ENCODE assay signal across 8 cellular contexts in genomic region chr22:42080287-42080686, GRCh38. TPM values are rescaled to one million over a fixed set of nuclear protein-coding genes. Genes with fewer than 3 reads are reported as not detected.
DNase-seq lines count a peak whose midpoint lies in the region; ATAC-seq, FAIRE-seq and TF ChIP-seq lines count a peak whose summit lies in the region.

No MANE protein-coding gene starts in this region.

- peak overlapping the region; percentile 96 for H3K27ac ChIP-seq in BLaER1
- H3K27ac ChIP-seq in neural progenitor cell: no peak overlapping the region

- H3F3A ChIP-seq in neural progenitor cell (ENCODE audit: low read depth): peaks cover 8% of the 10 kb centered on the region

- H4K20me1 ChIP-seq in BLaER1 (peaks cover 7% of the 10 kb centered on the region; the same call in 1 of the 2 replicates), neural progenitor cell (ENCODE audit: low read depth) (no peaks in the 10 kb centered on the region)

- peak overlapping the region; percentile 70 for H3K4me3 ChIP-seq in BLaER1
- H3K4me3 ChIP-seq in neural progenitor cell: peak overlapping the region; percentile 60

- CTCF ChIA-PET in activated CD8-positive, alpha-beta memory T cell treated with anti-CD3 and anti-CD28 coated beads, Interleukin-2, amount 10 ng/mL, durations not matched to agents 7 days and 5 days (lab: Charles Lee): interaction anchor here (0.9 to 5.7 kb wide), 6 partner anchors 10 to 364 kb away, joined by 4 to 56 read pairs (median 6); partner anchors contain the start of genes NAGA and NDUFA6

- H3K9ac ChIP-seq in BLaER1: peak overlapping the region; percentile 96
- H3K9ac ChIP-seq in neural progenitor cell: no peak overlapping the region

- peak overlapping the region; percentile 92 for H3K4me2 ChIP-seq in BLaER1
- H3K4me2 ChIP-seq in neural progenitor cell: peak overlapping the region; percentile 76

- TF ChIP-seq CTCF in neural progenitor cell (IDR thresholded peaks at IDR 0.05): no peak

- H3K27ac Mint-ChIP-seq in activated CD8-positive, alpha-beta memory T cell treated with anti-CD3 and anti-CD28 coated beads, Interleukin-2, amount 10 ng/mL, durations not matched to agents 7 days and 5 days: peak overlapping the region; percentile 96
- H3K27ac Mint-ChIP-seq in neural progenitor cell: no peak overlapping the region

- no peak for ATAC-seq in activated CD8-positive, alpha-beta memory T cell treated with anti-CD3 and anti-CD28 coated beads, Interleukin-2, amount 10 ng/mL, durations not matched to agents 7 days and 5 days

- H3K4me1 ChIP-seq in BLaER1 (peaks cover 58% of the 10 kb centered on the region), neural progenitor cell (no peaks in the 10 kb centered on the region)

- peaks cover 23% of the 10 kb centered on the region for H3K36me3 Mint-ChIP-seq in activated CD8-positive, alpha-beta memory T cell treated with anti-CD3 and anti-CD28 coated beads, Interleukin-2, amount 10 ng/mL, durations not matched to agents 7 days and 5 days
- peaks cover 19% of the 10 kb centered on the region for H3K36me3 Mint-ChIP-seq in neural progenitor cell

- H3K4me1 Mint-ChIP-seq in activated CD8-positive, alpha-beta memory T cell treated with anti-CD3 and anti-CD28 coated beads, Interleukin-2, amount 10 ng/mL, durations not matched to agents 7 days and 5 days: peaks cover 28% of the 10 kb centered on the region
- H3K4me1 Mint-ChIP-seq in neural progenitor cell: peaks cover 16% of the 10 kb centered on the region

- H3K9me3 ChIP-seq in BLaER1 (no peaks in the 10 kb centered on the region), neural progenitor cell (ENCODE audit: low read depth) (no peaks in the 10 kb centered on the region)

- no peaks in the 10 kb centered on the region for H3K9me3 Mint-ChIP-seq in activated CD8-positive, alpha-beta memory T cell treated with anti-CD3 and anti-CD28 coated beads, Interleukin-2, amount 10 ng/mL, durations not matched to agents 7 days and 5 days (ENCODE audit: low read depth)
- no peaks in the 10 kb centered on the region for H3K9me3 Mint-ChIP-seq in neural progenitor cell

- H3K27me3 ChIP-seq in BLaER1 (no peaks in the 10 kb centered on the region), neural progenitor cell (no peaks in the 10 kb centered on the region)

- peaks cover 15% of the 10 kb centered on the region for H3K79me2 ChIP-seq in neural progenitor cell (ENCODE audit: low read depth)

- H3K4me3 Mint-ChIP-seq in activated CD8-positive, alpha-beta memory T cell treated with anti-CD3 and anti-CD28 coated beads, Interleukin-2, amount 10 ng/mL, durations not matched to agents 7 days and 5 days: peak overlapping the region; percentile 87
- H3K4me3 Mint-ChIP-seq in neural progenitor cell: peak overlapping the region; percentile 92

- H2AFZ ChIP-seq in neural progenitor cell (replicated peaks): peak overlapping the region; percentile 2

- DNase-seq in HT1080 (ENCODE audit: low read depth): peak; percentile 16
- DNase-seq in activated CD8-positive, alpha-beta memory T cell treated with anti-CD3 and anti-CD28 coated beads, Interleukin-2, amount 10 ng/mL, durations not matched to agents 7 days and 5 days: no peak
- DNase-seq in foreskin melanocyte: peak; percentile 56
- DNase-seq in neural progenitor cell (ENCODE audit: low spot score): peak; percentile 45
- DNase-seq in activated effector memory CD4-positive, alpha-beta T cell treated with Interleukin-2 at 50 U/mL for 16 hours: no peak
- no peak for DNase-seq in HTR-8/SVneo (ENCODE audit: insufficient read length, low spot score)
- DNase-seq in HuH-7.5 (ENCODE audit: low spot score): no peak

- no peaks in the 10 kb centered on the region for H3K27me3 Mint-ChIP-seq in activated CD8-positive, alpha-beta memory T cell treated with anti-CD3 and anti-CD28 coated beads, Interleukin-2, amount 10 ng/mL, durations not matched to agents 7 days and 5 days
- H3K27me3 Mint-ChIP-seq in neural progenitor cell (ENCODE audit: insufficient read depth, low read depth): peaks cover 10% of the 10 kb centered on the region

- no peak for FAIRE-seq in HTR-8/SVneo (lab: Jason Lieb, UNC)

- H3K36me3 ChIP-seq in BLaER1 (peaks cover 40% of the 10 kb centered on the region), neural progenitor cell (no peaks in the 10 kb centered on the region)

RNA-seq across cellular contexts. Expression of gene SMDT1, which starts 0.8 kb away (rescaled TPM):
- 14.1 and 19.4 TPM in 2 replicates for total RNA-seq in HT1080 (2014; rRNA removed; shearing (Covaris generic))
- polyA plus RNA-seq in HT1080 (2015; cell fraction: cytosol; rRNA removed): 22.4 and 28.3 TPM in 2 replicates
- polyA plus RNA-seq in HT1080 (2015; cell fraction: nucleus; rRNA removed): 6.0 and 8.5 TPM in 2 replicates
- total RNA-seq in activated CD8-positive, alpha-beta memory T cell treated with anti-CD3 and anti-CD28 coated beads, Interleukin-2, amount 10 ng/mL, durations not matched to agents 7 days and 5 days: 10 to 100 TPM; 60.4 to 72.1 TPM
- total RNA-seq in neural progenitor cell (ENCODE audit: low replicate concordance): 2.9 and 6.3 TPM in 2 replicates

RNA-seq across cellular contexts. Expression of gene PHETA2, which starts 6.2 kb away (rescaled TPM):
- not detected in 2 replicates for total RNA-seq in HT1080 (2014; rRNA removed; shearing (Covaris generic))
- polyA plus RNA-seq in HT1080 (2015; cell fraction: cytosol; rRNA removed): 0.09 and 0.28 TPM in 2 replicates
- polyA plus RNA-seq in HT1080 (2015; cell fraction: nucleus; rRNA removed): 0.10 and 0.23 TPM in 2 replicates
- 1 to 10 TPM; 2.0 to 2.5 TPM for total RNA-seq in activated CD8-positive, alpha-beta memory T cell treated with anti-CD3 and anti-CD28 coated beads, Interleukin-2, amount 10 ng/mL, durations not matched to agents 7 days and 5 days
- total RNA-seq in neural progenitor cell (ENCODE audit: low replicate concordance): 0.79 and 2.3 TPM in 2 replicates

RNA-seq across cellular contexts. Expression of gene NAGA, which starts 9.7 kb away (rescaled TPM):
- total RNA-seq in HT1080 (2014; rRNA removed; shearing (Covaris generic)): 5.8 and 7.5 TPM in 2 replicates
- polyA plus RNA-seq in HT1080 (2015; cell fraction: cytosol; rRNA removed): 14.3 and 15.6 TPM in 2 replicates
- polyA plus RNA-seq in HT1080 (2015; cell fraction: nucleus; rRNA removed): 18.7 and 19.9 TPM in 2 replicates
- total RNA-seq in activated CD8-positive, alpha-beta memory T cell treated with anti-CD3 and anti-CD28 coated beads, Interleukin-2, amount 10 ng/mL, durations not matched to agents 7 days and 5 days: 10 to 100 TPM; 23.1 to 27.1 TPM
- 14.9 and 29.1 TPM in 2 replicates for total RNA-seq in neural progenitor cell (ENCODE audit: low replicate concordance)

RNA-seq across cellular contexts. Expression of gene NDUFA6, which starts 10.3 kb away (rescaled TPM):
- 51.7 and 61.6 TPM in 2 replicates for total RNA-seq in HT1080 (2014; rRNA removed; shearing (Covaris generic))
- 39.5 and 42.0 TPM in 2 replicates for polyA plus RNA-seq in HT1080 (2015; cell fraction: cytosol; rRNA removed)
- polyA plus RNA-seq in HT1080 (2015; cell fraction: nucleus; rRNA removed): 18.4 and 19.7 TPM in 2 replicates
- total RNA-seq in activated CD8-positive, alpha-beta memory T cell treated with anti-CD3 and anti-CD28 coated beads, Interleukin-2, amount 10 ng/mL, durations not matched to agents 7 days and 5 days: 10 to 100 TPM; 75.9 to 91.6 TPM
- total RNA-seq in neural progenitor cell (ENCODE audit: low replicate concordance): 100 and 132 TPM in 2 replicates

RNA-seq across cellular contexts. Expression of gene CYP2D6, which starts 50.3 kb away (rescaled TPM):
- total RNA-seq in HT1080 (2014; rRNA removed; shearing (Covaris generic)): 0.11 and 0.13 TPM in 2 replicates
- polyA plus RNA-seq in HT1080 (2015; cell fraction: cytosol; rRNA removed): 0.09 and 0.16 TPM in 2 replicates
- 1.7 and 2.1 TPM in 2 replicates for polyA plus RNA-seq in HT1080 (2015; cell fraction: nucleus; rRNA removed)
- 1 to 10 TPM; 2.3 to 2.5 TPM for total RNA-seq in activated CD8-positive, alpha-beta memory T cell treated with anti-CD3 and anti-CD28 coated beads, Interleukin-2, amount 10 ng/mL, durations not matched to agents 7 days and 5 days
- 0.24 and 1.5 TPM in 2 replicates for total RNA-seq in neural progenitor cell (ENCODE audit: low replicate concordance)

Comparison
In these comparisons a context has a peak if more than half of its experiments do, and no peak if none do; other contexts are left out.
1. DNase-seq: peak in HT1080 (single experiment), foreskin melanocyte (single experiment) and neural progenitor cell (single experiment); none in activated CD8-positive, alpha-beta memory T cell treated with anti-CD3 and anti-CD28 coated beads, Interleukin-2, amount 10 ng/mL, durations not matched to agents 7 days and 5 days (single experiment), activated effector memory CD4-positive, alpha-beta T cell treated with Interleukin-2 at 50 U/mL for 16 hours (single experiment), HTR-8/SVneo (single experiment) and HuH-7.5 (single experiment).